Comparison of ENCODE assay signal across 22 cellular contexts in genomic region chr6:157586476-157587126, GRCh38.
"Had no signal": no experiment of that assay in that cellular context is flagged by ENCODE, and none has a peak within 500 bp of the region (broad histone marks: within the 10 kb centered on the region; RNA-seq: fewer than 3 reads in every experiment).

No MANE protein-coding gene starts in this region.

- H3K4me3 ChIP-seq: heart right ventricle, tibial artery had no signal

- H3K27ac Mint-ChIP-seq: activated B cell treated with CpG ODN at 0.5 μM for 24 hours; activated CD4-positive, alpha-beta memory T cell treated with anti-CD3 and anti-CD28 coated beads for 36 hours; activated CD4-positive, alpha-beta T cell treated with anti-CD3 and anti-CD28 coated beads for 36 hours; activated naive CD8-positive, alpha-beta T cell treated with anti-CD3 and anti-CD28 coated beads, Interleukin-2, amount 50 U/mL, for 24 hours; endodermal cell; nephron; stimulated activated naive CD8-positive, alpha-beta T cell treated with anti-CD3 and anti-CD28 coated beads, Interleukin-15, Interleukin-2, amounts not matched to agents 100 ng/mL and 50 ng/mL, for 24 hours; T-helper 1 cell treated with Interleukin-12 subunit alpha and Interleukin-12 subunit beta and Interleukin-4 antibody, amounts not matched to agents 30 μg/mL and 1 μg/mL, for 36 hours had no signal

- H3K9me3 ChIP-seq: tibial artery had no signal

- H3K4me1 Mint-ChIP-seq: activated CD4-positive, alpha-beta T cell treated with anti-CD3 and anti-CD28 coated beads for 36 hours; nephron had no signal

- H3K27ac ChIP-seq: epithelial cell of prostate, heart right ventricle, tibial artery had no signal

- ATAC-seq: activated CD4-positive, alpha-beta T cell treated with anti-CD3 and anti-CD28 coated beads for 36 hours; activated naive CD8-positive, alpha-beta T cell treated with anti-CD3 and anti-CD28 coated beads, Interleukin-2, amount 50 U/mL, for 24 hours had no signal

- H3K27me3 ChIP-seq: heart right ventricle, tibial artery had no signal

- H3K27me3 Mint-ChIP-seq: activated B cell treated with CpG ODN at 0.5 μM for 24 hours; activated CD4-positive, alpha-beta T cell treated with anti-CD3 and anti-CD28 coated beads for 36 hours; activated naive CD8-positive, alpha-beta T cell treated with anti-CD3 and anti-CD28 coated beads, Interleukin-2, amount 50 U/mL, for 24 hours; stimulated activated naive CD8-positive, alpha-beta T cell treated with anti-CD3 and anti-CD28 coated beads, Interleukin-15, Interleukin-2, amounts not matched to agents 100 ng/mL and 50 ng/mL, for 24 hours had no signal

- H3K4me1 ChIP-seq: heart right ventricle, tibial artery had no signal

- H3K36me3 ChIP-seq: heart right ventricle, tibial artery had no signal

- DNase-seq: activated B cell treated with CpG ODN at 0.5 μM for 24 hours; activated CD4-positive, alpha-beta memory T cell treated with anti-CD3 and anti-CD28 coated beads for 36 hours; activated CD4-positive, alpha-beta T cell treated with anti-CD3 and anti-CD28 coated beads for 36 hours; activated gamma-delta T cell; activated naive CD4-positive, alpha-beta T cell treated with anti-CD3 and anti-CD28 coated beads, Interleukin-2, amount 50 U/mL, for 16 hours; activated naive CD8-positive, alpha-beta T cell treated with anti-CD3 and anti-CD28 coated beads, Interleukin-2, amount 50 U/mL, for 24 hours; activated T-cell treated with anti-CD3 and anti-CD28 coated beads for 4 hours; cerebellar nuclear complex; cortex of kidney; endodermal cell; heart right ventricle; kidney; mammary epithelial cell; nucleus accumbens; retina; stimulated activated CD4-positive, alpha-beta T cell treated with anti-CD3 and anti-CD28 coated beads, Interleukin-4, amount 100 ng/mL, for 4 hours; T1000; tibial artery had no signal

- H3K4me3 Mint-ChIP-seq: activated B cell treated with CpG ODN at 0.5 μM for 24 hours; activated CD4-positive, alpha-beta memory T cell treated with anti-CD3 and anti-CD28 coated beads for 36 hours; activated CD4-positive, alpha-beta T cell treated with anti-CD3 and anti-CD28 coated beads for 36 hours; activated naive CD8-positive, alpha-beta T cell treated with anti-CD3 and anti-CD28 coated beads, Interleukin-2, amount 50 U/mL, for 24 hours; endodermal cell; nephron; stimulated activated naive CD8-positive, alpha-beta T cell treated with anti-CD3 and anti-CD28 coated beads, Interleukin-15, Interleukin-2, amounts not matched to agents 100 ng/mL and 50 ng/mL, for 24 hours; T-helper 1 cell treated with Interleukin-12 subunit alpha and Interleukin-12 subunit beta and Interleukin-4 antibody, amounts not matched to agents 30 μg/mL and 1 μg/mL, for 36 hours had no signal
